14 cellular contexts compared by ENCODE assay signal in the genomic region with DNA sequence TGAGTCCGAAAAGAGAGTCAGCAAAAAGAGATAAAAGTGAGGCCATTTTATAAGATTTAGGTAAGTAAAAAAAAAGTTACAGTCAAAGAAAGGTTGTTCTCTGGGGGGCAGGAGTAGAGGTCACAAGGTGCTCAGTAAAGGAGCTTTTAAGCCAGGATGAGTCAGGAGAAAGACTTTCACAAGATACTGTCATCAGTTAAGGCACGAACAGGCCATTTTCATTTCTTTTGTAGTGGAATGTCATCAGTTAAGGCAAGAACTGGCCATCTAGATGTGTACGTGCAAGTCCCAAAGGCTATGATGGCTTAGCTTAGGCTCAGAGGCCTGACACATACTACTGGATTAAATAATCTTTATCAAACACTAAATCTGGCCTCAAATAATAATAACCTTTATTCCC.
"Had no signal": no experiment of that assay in that cellular context is flagged by ENCODE, and none has a peak within 500 bp of the region (broad histone marks: within the 10 kb centered on the region; RNA-seq: fewer than 3 reads in every experiment).

No MANE protein-coding gene starts in this region.

- H3K36me3 ChIP-seq: colonic mucosa, esophagus muscularis mucosa, gastroesophageal sphincter, right atrium auricular region, tibial nerve had no signal

- H3K9me3 ChIP-seq: colonic mucosa, esophagus muscularis mucosa, gastroesophageal sphincter, right atrium auricular region, testis, tibial nerve had no signal

- H3K4me3 Mint-ChIP-seq: immature natural killer cell, natural killer cell, neural crest cell had no signal

- H3K27me3 ChIP-seq: colonic mucosa, esophagus muscularis mucosa, gastroesophageal sphincter, right atrium auricular region, testis, tibial nerve had no signal

- H3K27ac Mint-ChIP-seq: immature natural killer cell, natural killer cell had no signal

- H3K36me3 Mint-ChIP-seq: immature natural killer cell, natural killer cell had no signal

- H3K27ac ChIP-seq: colonic mucosa, esophagus muscularis mucosa, gastroesophageal sphincter, right atrium auricular region, testis, tibial nerve had no signal

- DNase-seq: colonic mucosa; dermis blood vessel endothelial cell; immature natural killer cell; natural killer cell; posterior cingulate gyrus; small intestine; stimulated activated CD4-positive, alpha-beta T cell treated with anti-CD3 and anti-CD28 coated beads, Interleukin-2, amount 100 ng/mL, for 48 hours; stimulated activated naive CD4-positive, alpha-beta T cell treated with Interleukin-2 at 50 U/mL for 16 hours; testis had no signal

- H3K4me3 ChIP-seq: colonic mucosa, esophagus muscularis mucosa, gastroesophageal sphincter, right atrium auricular region, testis, tibial nerve had no signal

- H3K4me1 ChIP-seq: colonic mucosa, esophagus muscularis mucosa, gastroesophageal sphincter, right atrium auricular region, testis, tibial nerve had no signal

- H3K9me3 Mint-ChIP-seq: neural crest cell had no signal

- H3K4me1 Mint-ChIP-seq: immature natural killer cell, natural killer cell had no signal
